17 cellular contexts compared by ENCODE assay signal in the genomic region with DNA sequence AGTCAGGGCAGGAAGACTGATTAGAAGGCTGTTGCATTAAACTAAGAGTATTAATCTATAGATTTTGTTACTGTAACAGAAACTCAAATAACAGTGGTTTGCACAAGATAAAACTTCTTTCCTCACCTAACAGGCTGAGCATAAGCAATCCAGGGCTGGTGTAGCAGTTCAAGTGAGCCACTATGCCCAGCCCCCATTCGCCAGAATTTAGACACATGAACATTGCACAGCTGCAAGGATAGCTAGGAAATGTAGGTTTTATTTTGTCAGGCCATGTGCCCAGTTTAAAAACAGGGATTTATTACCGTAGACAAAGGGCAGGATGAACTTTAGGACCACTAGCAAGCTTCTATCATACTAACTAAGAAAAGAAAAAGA.
"Had no signal": no experiment of that assay in that cellular context is flagged by ENCODE, and none has a peak within 500 bp of the region (broad histone marks: within the 10 kb centered on the region; RNA-seq: fewer than 3 reads in every experiment).

No MANE protein-coding gene starts in this region.

- H3K9me3 ChIP-seq: gastrocnemius medialis, lower lobe of right lung, sigmoid colon, upper lobe of right lung had no signal

- H3K9me3 Mint-ChIP-seq: dendritic cell treated with granulocyte-macrophage colony-stimulating factor and Interleukin-4, amounts not matched to agents 40 ng/mL and 50 ng/mL, for 4 days; effector memory CD8-positive, alpha-beta T cell; memory B cell had no signal

- H3K36me3 Mint-ChIP-seq: naive B cell had no signal

- H3K36me3 ChIP-seq: cardiac muscle cell, esophagus muscularis mucosa, gastrocnemius medialis, heart right ventricle, lower lobe of right lung, upper lobe of right lung had no signal

- H3K4me3 Mint-ChIP-seq: dendritic cell treated with granulocyte-macrophage colony-stimulating factor and Interleukin-4, amounts not matched to agents 40 ng/mL and 50 ng/mL, for 4 days; effector memory CD8-positive, alpha-beta T cell; immature natural killer cell; memory B cell; mesothelial cell of epicardium; nephron progenitor cell had no signal

- H3K4me1 ChIP-seq: esophagus muscularis mucosa, gastrocnemius medialis, heart right ventricle, lower lobe of right lung, sigmoid colon, upper lobe of right lung had no signal

- H3K27me3 Mint-ChIP-seq: dendritic cell treated with granulocyte-macrophage colony-stimulating factor and Interleukin-4, amounts not matched to agents 40 ng/mL and 50 ng/mL, for 4 days; effector memory CD8-positive, alpha-beta T cell; memory B cell; naive B cell had no signal

- H3K27ac Mint-ChIP-seq: effector memory CD8-positive, alpha-beta T cell; immature natural killer cell; memory B cell; mesothelial cell of epicardium; nephron progenitor cell had no signal

- DNase-seq: effector memory CD8-positive, alpha-beta T cell; gastrocnemius medialis; heart right ventricle; immature natural killer cell; lower lobe of right lung; naive B cell; nephron progenitor cell; sigmoid colon; stimulated activated CD4-positive, alpha-beta T cell treated with anti-CD3 and anti-CD28 coated beads, Interleukin-12 subunit alpha, Interleukin-12 subunit beta, amount 100 ng/mL, for 4 hours; stimulated activated naive CD4-positive, alpha-beta T cell; upper lobe of right lung had no signal

- H3K27ac ChIP-seq: cardiac muscle cell, epithelial cell of prostate, esophagus muscularis mucosa, gastrocnemius medialis, heart right ventricle, lower lobe of right lung, sigmoid colon, upper lobe of right lung had no signal

- ATAC-seq: effector memory CD8-positive, alpha-beta T cell; gastrocnemius medialis; heart right ventricle; lower lobe of right lung; upper lobe of right lung had no signal

- H3K4me3 ChIP-seq: cardiac muscle cell, esophagus muscularis mucosa, gastrocnemius medialis, heart right ventricle, lower lobe of right lung, sigmoid colon, upper lobe of right lung had no signal

- H3K27me3 ChIP-seq: cardiac muscle cell, esophagus muscularis mucosa, gastrocnemius medialis, sigmoid colon, upper lobe of right lung had no signal

- H3K4me1 Mint-ChIP-seq: immature natural killer cell, memory B cell had no signal
